1 cellular context compared by ENCODE assay signal in genomic region chr11:33944693-33945424, GRCh38.
A peak's percentile ranks its signal among the peaks of the same experiment; 100 is the strongest.
TF ChIP-seq lines count a peak whose summit lies in the region.

No MANE protein-coding gene starts in this region.

TF ChIP-seq in K562, 482 proteins besides CTCF, POLR2A, EP300 and RAD21 (continued from another document and continues in another):
- TF ChIP-seq MGA (IDR thresholded peaks at IDR 0.05), result no peak; the same call in 1 of the 2 replicates
- no peak for TF ChIP-seq HOMEZ (CRISPR knock-in tag; IDR thresholded peaks at IDR 0.05)
- peak; percentile 99 for TF ChIP-seq NFIC (IDR thresholded peaks at IDR 0.05)
- TF ChIP-seq DACH1 (IDR thresholded peaks at IDR 0.05; ENCODE audit: partially characterized antibody), result peak; percentile 93
- TF ChIP-seq NUFIP1 (IDR thresholded peaks at IDR 0.05; ENCODE audit: partially characterized antibody), result peak; percentile 60
- TF ChIP-seq ZBTB11 (CRISPR knock-in tag; IDR thresholded peaks at IDR 0.05), result peak in 1 of 3 experiments; percentile 93; a peak in 2 of 6 replicates
- peak; percentile 13 for TF ChIP-seq TCF15 (CRISPR knock-in tag; IDR thresholded peaks at IDR 0.05)
- TF ChIP-seq KDM1A (IDR thresholded peaks at IDR 0.05), result peak; percentile 99
- peak; percentile 88; the same call in 1 of the 2 replicates for TF ChIP-seq ZBTB7A (IDR thresholded peaks at IDR 0.05; ENCODE audit: borderline replicate concordance, control insufficient read depth, low read depth, low read length)
- TF ChIP-seq IRF2 (CRISPR knock-in tag; IDR thresholded peaks at IDR 0.05), result no peak
- peak; percentile 52; the same call in 1 of the 2 replicates for TF ChIP-seq TOE1 (IDR thresholded peaks at IDR 0.05; ENCODE audit: borderline replicate concordance)
- no peak for TF ChIP-seq TOE1 (CRISPR knock-in tag; IDR thresholded peaks at IDR 0.05; ENCODE audit: borderline replicate concordance, low read depth)
- TF ChIP-seq NR3C1 (CRISPR knock-in tag; IDR thresholded peaks at IDR 0.05), result no peak
- no peak for TF ChIP-seq CREBBP (IDR thresholded peaks at IDR 0.05; ENCODE audit: low read depth, low read length)
- 0 out of 2 replicates have a peak, but pooled peaks have one; percentile 27 for TF ChIP-seq ZNF232 (CRISPR knock-in tag; IDR thresholded peaks at IDR 0.05)
- TF ChIP-seq GATAD2B (IDR thresholded peaks at IDR 0.05; ENCODE audit: borderline replicate concordance), result peak; percentile 92
- peak; percentile 78; the same call in 1 of the 2 replicates for TF ChIP-seq SMAD3 (CRISPR knock-in tag; conservative IDR thresholded peaks at IDR 0.05)
- TF ChIP-seq AFF4 (CRISPR knock-in tag; IDR thresholded peaks at IDR 0.05), result peak; percentile 91
- TF ChIP-seq ZEB2 (IDR thresholded peaks at IDR 0.05), result peak; percentile 90
- TF ChIP-seq SUPT5H (IDR thresholded peaks at IDR 0.05), result no peak
- peak; percentile 59; the same call in 1 of the 2 replicates for TF ChIP-seq ATF4 (CRISPR knock-in tag; IDR thresholded peaks at IDR 0.05)
- TF ChIP-seq CHCHD3 (CRISPR knock-in tag; IDR thresholded peaks at IDR 0.05), result no peak
- TF ChIP-seq NR0B1 (IDR thresholded peaks at IDR 0.05; ENCODE audit: partially characterized antibody), result no peak
- no peak for TF ChIP-seq PCBP1 (IDR thresholded peaks at IDR 0.05; ENCODE audit: low read depth, low read length, poor library complexity, severe bottlenecking)
